In the genomic region with DNA sequence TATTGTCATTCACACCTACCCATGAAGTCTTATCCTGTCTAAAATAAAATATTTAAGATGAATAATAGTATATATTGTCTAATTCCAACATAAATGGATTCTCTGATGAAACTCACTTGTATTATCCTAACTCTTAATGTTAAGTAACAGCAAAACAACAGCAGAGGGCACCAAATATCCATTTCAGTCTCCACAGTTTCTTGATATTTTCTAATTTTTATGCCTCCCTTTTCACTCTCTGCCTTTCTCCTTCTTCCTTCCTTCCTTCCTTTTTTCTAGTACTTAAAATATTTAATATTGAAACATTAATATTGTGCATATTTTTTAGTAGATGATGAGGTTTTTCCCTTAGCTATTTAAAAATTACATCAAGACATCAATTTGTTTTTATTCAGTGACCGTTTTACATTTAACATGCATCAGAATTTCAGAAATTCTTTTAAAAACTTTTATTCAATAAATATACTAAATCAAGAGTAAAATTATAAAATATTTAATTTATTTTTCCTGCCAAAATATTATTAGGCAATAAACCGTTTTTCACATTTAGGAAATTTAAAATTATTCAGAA, we compare ENCODE assay signal across 8 cellular contexts.
DNase-seq lines count a peak whose midpoint lies in the region; ATAC-seq and TF ChIP-seq lines count a peak whose summit lies in the region.

No MANE protein-coding gene starts in this region.

- DNase-seq in ELR (ENCODE audit: low read depth), result peak; percentile 53
- DNase-seq in NB4 (ENCODE audit: low read depth), result peak; percentile 54
- peak in 1 of 2 donors; percentile 13 for DNase-seq in foreskin keratinocyte
- peak; percentile 4 for DNase-seq in skeletal muscle cell (ENCODE audit: low read depth)
- no peak for DNase-seq in NCI-H226
- DNase-seq in effector memory CD8-positive, alpha-beta T cell, result no peak

- ATAC-seq in SK-N-SH treated with all-trans-retinoic acid at 6 μM for 48 hours (0 out of 3 replicates have a peak, but pooled peaks have one; percentile 40), foreskin keratinocyte (peak; percentile 34), GM18505 (IDR thresholded peaks at IDR 0.05; ENCODE audit: unreplicated experiment) (no peak)
- no peak for ATAC-seq in effector memory CD8-positive, alpha-beta T cell (replicated peaks)

- no peak for TF ChIP-seq POLR2A in NB4 (IDR thresholded peaks at IDR 0.05; ENCODE audit: extremely low read depth, insufficient read length)
- no peak for TF ChIP-seq POLR2A in GM18505 (IDR thresholded peaks at IDR 0.05; ENCODE audit: borderline replicate concordance, extremely low read depth, insufficient read depth, insufficient read length)

- no peaks in the 10 kb centered on the region for H3K27me3 ChIP-seq in foreskin keratinocyte

- no peaks in the 10 kb centered on the region for H3K27me3 Mint-ChIP-seq in effector memory CD8-positive, alpha-beta T cell

- no peak overlapping the region for H3K4me3 Mint-ChIP-seq in effector memory CD8-positive, alpha-beta T cell

- H3K9me3 Mint-ChIP-seq in effector memory CD8-positive, alpha-beta T cell, result no peaks in the 10 kb centered on the region

- H3K36me3 Mint-ChIP-seq in effector memory CD8-positive, alpha-beta T cell (ENCODE audit: insufficient read depth), result no peaks in the 10 kb centered on the region

- peak; percentile 24 for TF ChIP-seq CTCF in NB4 (IDR thresholded peaks at IDR 0.05; ENCODE audit: low read depth, low read length)
- TF ChIP-seq CTCF in foreskin keratinocyte (conservative IDR thresholded peaks at IDR 0.05), result peak; percentile 75

- no peak overlapping the region for H3K27ac Mint-ChIP-seq in effector memory CD8-positive, alpha-beta T cell

- peaks cover 10 to 15% of the 10 kb centered on the region in 2 donors for H3K4me1 Mint-ChIP-seq in effector memory CD8-positive, alpha-beta T cell (ENCODE audit: low read depth in 2 of 2)

- H3K4me3 ChIP-seq in NB4 (ENCODE audit: low read depth, low read length), result no peak overlapping the region
- no peak overlapping the region for H3K4me3 ChIP-seq in skeletal muscle cell (ENCODE audit: low read depth, low read length)

- no peaks in the 10 kb centered on the region for H3K4me1 ChIP-seq in foreskin keratinocyte

- H3K27ac ChIP-seq in foreskin keratinocyte, result no peak overlapping the region

TF ChIP-seq in SK-N-SH treated with all-trans-retinoic acid at 6 μM for 48 hours, 23 proteins besides CTCF, POLR2A, EP300 and RAD21:
- TF ChIP-seq CSDC2 (CRISPR knock-in tag; IDR thresholded peaks at IDR 0.05), result no peak
- no peak for TF ChIP-seq RARB (CRISPR knock-in tag; IDR thresholded peaks at IDR 0.05)
- TF ChIP-seq ZFP3 (CRISPR knock-in tag; IDR thresholded peaks at IDR 0.05), result no peak
- TF ChIP-seq ZNF8 (CRISPR knock-in tag; IDR thresholded peaks at IDR 0.05), result no peak
- peak; percentile 65; the same call in 1 of the 2 replicates for TF ChIP-seq ZFP30 (CRISPR knock-in tag; IDR thresholded peaks at IDR 0.05)

Comparison
In these comparisons a context has a peak if more than half of its experiments do, and no peak if none do; other contexts are left out.
1. DNase-seq: peak in ELR (single experiment), NB4 (single experiment) and skeletal muscle cell (single experiment); none in NCI-H226 (single experiment) and effector memory CD8-positive, alpha-beta T cell (0 of 3).
2. ATAC-seq: peak in SK-N-SH treated with all-trans-retinoic acid at 6 μM for 48 hours (single experiment) and foreskin keratinocyte (single experiment); none in GM18505 (single experiment) and effector memory CD8-positive, alpha-beta T cell (single experiment).